In genomic region chr2:62325398-62325797, GRCh38 we compare ENCODE assay signal across 25 cellular contexts.
"Had no signal": no experiment of that assay in that cellular context is flagged by ENCODE, and none has a peak within 500 bp of the region (broad histone marks: within the 10 kb centered on the region; RNA-seq: fewer than 3 reads in every experiment).

No MANE protein-coding gene starts in this region.

- H3K4me2 ChIP-seq: PC-9 had no signal

- H3K4me1 ChIP-seq: ascending aorta, body of pancreas had no signal

- H3K27ac ChIP-seq: ascending aorta, body of pancreas, PC-9, SK-N-MC had no signal

- H3K9me3 Mint-ChIP-seq: activated naive CD4-positive, alpha-beta T cell treated with anti-CD3 and anti-CD28 coated beads, Interleukin-2, amount 50 U/mL, for 24 hours had no signal

- DNase-seq: activated CD4-positive, alpha-beta T cell treated with anti-CD3 and anti-CD28 coated beads for 48 hours; activated CD4-positive, alpha-beta T cell treated with anti-CD3 and anti-CD28 coated beads, Interleukin-2, amount 50 U/mL, for 4 hours; activated CD4-positive, CD25-positive, alpha-beta regulatory T cell treated with anti-CD3 and anti-CD28 coated beads, Interleukin-2, amount 50 U/mL, for 72 hours; activated CD8-positive, alpha-beta memory T cell treated with anti-CD3 and anti-CD28 coated beads, Interleukin-2, amount 50 U/mL, for 48 hours; activated CD8-positive, alpha-beta T cell treated with anti-CD3 and anti-CD28 coated beads, Interleukin-2, amount 10 ng/mL, durations not matched to agents 7 days and 5 days; activated naive CD4-positive, alpha-beta T cell; activated T-cell treated with anti-CD3 and anti-CD28 coated beads, Interleukin-2, amount 50 U/mL, for 1 hour; body of pancreas; central memory CD4-positive, alpha-beta T cell; cortex of kidney; NCI-H1105; NCI-H1436; NCI-H1694 treated with DMSO at 0.1 percent for 48 hours; NCI-H2081; NCI-H510A treated with DMSO at 0.1 percent for 48 hours; NCI-H69; PC-9; SHP77 treated with DMSO at 0.1 percent for 48 hours; T-helper 17 cell; T-helper 9 cell had no signal

- H3K4me3 Mint-ChIP-seq: activated CD8-positive, alpha-beta T cell treated with anti-CD3 and anti-CD28 coated beads, Interleukin-2, amount 10 ng/mL, durations not matched to agents 7 days and 5 days; activated naive CD4-positive, alpha-beta T cell treated with anti-CD3 and anti-CD28 coated beads, Interleukin-2, amount 50 U/mL, for 24 hours; T-helper 17 cell; WTC11 had no signal

- H3K27me3 Mint-ChIP-seq: activated naive CD4-positive, alpha-beta T cell treated with anti-CD3 and anti-CD28 coated beads, Interleukin-2, amount 50 U/mL, for 24 hours; T-helper 17 cell had no signal

- H3K4me1 Mint-ChIP-seq: activated naive CD4-positive, alpha-beta T cell treated with anti-CD3 and anti-CD28 coated beads, Interleukin-2, amount 50 U/mL, for 24 hours had no signal

- H3K4me3 ChIP-seq: ascending aorta, body of pancreas, PC-9, SK-N-MC had no signal

- H3K27me3 ChIP-seq: ascending aorta, body of pancreas had no signal

- FAIRE-seq: bronchial epithelial cell had no signal

- ATAC-seq: activated CD8-positive, alpha-beta T cell treated with anti-CD3 and anti-CD28 coated beads, Interleukin-2, amount 10 ng/mL, durations not matched to agents 7 days and 5 days; body of pancreas; T-helper 17 cell; WTC11 had no signal

- H3K36me3 Mint-ChIP-seq: activated naive CD4-positive, alpha-beta T cell treated with anti-CD3 and anti-CD28 coated beads, Interleukin-2, amount 50 U/mL, for 24 hours had no signal

- H3K36me3 ChIP-seq: ascending aorta had no signal

- H2AFZ ChIP-seq: PC-9 had no signal

- H3K27ac Mint-ChIP-seq: activated CD8-positive, alpha-beta T cell treated with anti-CD3 and anti-CD28 coated beads, Interleukin-2, amount 10 ng/mL, durations not matched to agents 7 days and 5 days; activated naive CD4-positive, alpha-beta T cell treated with anti-CD3 and anti-CD28 coated beads, Interleukin-2, amount 50 U/mL, for 24 hours; T-helper 17 cell had no signal
